Comparison of ENCODE assay signal across 10 cellular contexts in genomic region chr9:34254141-34254913, GRCh38.
DNase-seq lines count a peak whose midpoint lies in the region; ATAC-seq and TF ChIP-seq lines count a peak whose summit lies in the region.
"Had no signal": no experiment of that assay in that cellular context is flagged by ENCODE, and none has a peak within 500 bp of the region (broad histone marks: within the 10 kb centered on the region; RNA-seq: fewer than 3 reads in every experiment).

No MANE protein-coding gene starts in this region.

- H3K27me3 Mint-ChIP-seq in natural killer cell (ENCODE audit: low read depth in 2 of 2) (no peaks in the 10 kb centered on the region), mesothelial cell of epicardium (ENCODE audit: low read depth) (no peaks in the 10 kb centered on the region)
- H3K27me3 Mint-ChIP-seq in natural killer cell treated with Interleukin-12 subunit alpha and Interleukin-12 subunit beta and Interleukin-15 and Interleukin-18, amount 100 ng/mL, for 72 hours: no peaks in the 10 kb centered on the region

- H3K36me3 Mint-ChIP-seq in natural killer cell (no peaks in the 10 kb centered on the region), mesothelial cell of epicardium (peaks cover 5% of the 10 kb centered on the region)
- no peaks in the 10 kb centered on the region for H3K36me3 Mint-ChIP-seq in natural killer cell treated with Interleukin-12 subunit alpha and Interleukin-12 subunit beta and Interleukin-15 and Interleukin-18, amount 100 ng/mL, for 72 hours

- H3K9me3 Mint-ChIP-seq in natural killer cell (no peaks in the 10 kb centered on the region), mesothelial cell of epicardium (no peaks in the 10 kb centered on the region)
- no peaks in the 10 kb centered on the region for H3K9me3 Mint-ChIP-seq in natural killer cell treated with Interleukin-12 subunit alpha and Interleukin-12 subunit beta and Interleukin-15 and Interleukin-18, amount 100 ng/mL, for 72 hours

- no peak overlapping the region for H3K4me3 ChIP-seq in cardiac fibroblast (replicated peaks in 1 of 2; ENCODE audit: low read depth in 2 of 2, low read length in 2 of 2)
- H3K4me3 ChIP-seq: colonic mucosa had no signal

- H3K4me3 Mint-ChIP-seq in natural killer cell (no peak overlapping the region), mesothelial cell of epicardium (no peak overlapping the region)
- H3K4me3 Mint-ChIP-seq in natural killer cell treated with Interleukin-12 subunit alpha and Interleukin-12 subunit beta and Interleukin-15 and Interleukin-18, amount 100 ng/mL, for 72 hours: no peak overlapping the region

- H3K27ac Mint-ChIP-seq in natural killer cell: peak overlapping the region; percentile 39 to 62
- peak overlapping the region in 1 of 2 donors; percentile 74 for H3K27ac Mint-ChIP-seq in natural killer cell treated with Interleukin-12 subunit alpha and Interleukin-12 subunit beta and Interleukin-15 and Interleukin-18, amount 100 ng/mL, for 72 hours
- peak overlapping the region; percentile 31 for H3K27ac Mint-ChIP-seq in mesothelial cell of epicardium

- H3K4me1 Mint-ChIP-seq in natural killer cell (no peaks in the 10 kb centered on the region), mesothelial cell of epicardium (no peaks in the 10 kb centered on the region)
- peaks cover 0 to 5% of the 10 kb centered on the region in 2 donors for H3K4me1 Mint-ChIP-seq in natural killer cell treated with Interleukin-12 subunit alpha and Interleukin-12 subunit beta and Interleukin-15 and Interleukin-18, amount 100 ng/mL, for 72 hours (ENCODE audit: low read depth in 2 of 2)

- DNase-seq in natural killer cell (no peak), cardiac fibroblast (ENCODE audit: low read depth in 2 of 2) (peak; percentile 67 to 91), mesothelial cell of epicardium (ENCODE audit: low spot score in 2 of 2, unreplicated experiment in 2 of 2) (no peak), midbrain (lab: John Stamatoyannopoulos, UW) (no peak), COLO829 (ENCODE audit: low spot score) (no peak), iPS-NIHi7 (ENCODE audit: extremely low spot score) (no peak), activated T-cell treated with anti-CD3 and anti-CD28 coated beads for 4 hours (no peak)
- DNase-seq in natural killer cell treated with Interleukin-12 subunit alpha and Interleukin-12 subunit beta and Interleukin-15 and Interleukin-18, amount 100 ng/mL, for 72 hours (ENCODE audit: low spot score): no peak
- DNase-seq: colonic mucosa, COR-L47 had no signal

- ATAC-seq in natural killer cell: no peak
- ATAC-seq in natural killer cell treated with Interleukin-12 subunit alpha and Interleukin-12 subunit beta and Interleukin-15 and Interleukin-18, amount 100 ng/mL, for 72 hours: no peak

- intact Hi-C loops in natural killer cell (cut with micrococcal nuclease): no loop called here

- TF ChIP-seq CTCF in natural killer cell (IDR thresholded peaks at IDR 0.05) (no peak), cardiac fibroblast (IDR thresholded peaks at IDR 0.05; ENCODE audit: low read depth, low read length) (no peak), mesothelial cell of epicardium (IDR thresholded peaks at IDR 0.05; ENCODE audit: unreplicated experiment) (no peak)

Comparison
In these comparisons a context has a peak if more than half of its experiments do, and no peak if none do; other contexts are left out.
1. DNase-seq: peak in cardiac fibroblast (2 of 2); none in natural killer cell (single experiment), natural killer cell treated with Interleukin-12 subunit alpha and Interleukin-12 subunit beta and Interleukin-15 and Interleukin-18, amount 100 ng/mL, for 72 hours (single experiment), mesothelial cell of epicardium (0 of 2), midbrain (single experiment), COLO829 (single experiment), iPS-NIHi7 (single experiment) and activated T-cell treated with anti-CD3 and anti-CD28 coated beads for 4 hours (single experiment).